In the genomic region with DNA sequence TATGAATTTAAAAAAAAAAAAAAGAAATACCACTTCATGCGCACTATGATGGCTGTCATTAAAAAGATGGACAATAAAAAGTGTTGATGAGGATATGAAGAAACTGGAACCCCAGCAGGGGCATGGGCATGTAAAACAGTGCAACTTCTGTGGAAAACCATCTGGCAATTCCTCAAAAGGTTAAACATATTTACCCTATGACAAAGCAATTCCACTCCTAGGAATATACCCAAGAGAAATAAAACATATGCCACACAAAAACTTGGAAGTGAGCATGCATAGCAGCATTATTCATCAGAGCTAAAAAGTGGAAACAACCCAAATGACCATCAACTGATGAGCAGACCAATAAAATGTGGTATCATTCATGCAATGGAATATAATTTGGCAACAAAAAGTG, we compare ENCODE assay signal across 17 cellular contexts. TPM values are rescaled to one million over a fixed set of nuclear protein-coding genes. Genes with fewer than 3 reads are reported as not detected.
A peak's percentile ranks its signal among the peaks of the same experiment; 100 is the strongest.
DNase-seq lines count a peak whose midpoint lies in the region; ATAC-seq, FAIRE-seq and TF ChIP-seq lines count a peak whose summit lies in the region.
"Had no signal": no experiment of that assay in that cellular context is flagged by ENCODE, and none has a peak within 500 bp of the region (broad histone marks: within the 10 kb centered on the region; RNA-seq: fewer than 3 reads in every experiment).

No MANE protein-coding gene starts in this region.

- H3K9ac ChIP-seq in liver (ENCODE audit: low read depth in 1 of 2, low read length in 2 of 2) (no peak overlapping the region), HepG2 (ENCODE audit: insufficient read depth, low read depth, low read length) (no peak overlapping the region), kidney (ENCODE audit: low read length in 2 of 2) (no peak overlapping the region)

- DNase-seq in HepG2 (ENCODE audit: low spot score) (no peak), amniotic stem cell (lab: John Stamatoyannopoulos, UW) (peak; percentile 49), fibroblast of villous mesenchyme (ENCODE audit: low read depth) (peak; percentile 85), NCI-H82 (lab: John Stamatoyannopoulos, UW) (no peak), kidney (no peak)
- DNase-seq in activated naive CD4-positive, alpha-beta T cell (lab: John Stamatoyannopoulos, UW): no peak
- DNase-seq: activated B cell treated with CpG ODN at 0.5 μM for 24 hours; activated CD8-positive, alpha-beta memory T cell treated with anti-CD3 and anti-CD28 coated beads, Interleukin-2, amount 50 U/mL, for 4 hours; Calu3; cortex of kidney had no signal

- H3K4me3 ChIP-seq in liver (ENCODE audit: low read depth in 1 of 3, low read length in 3 of 3): no peak overlapping the region
- no peak overlapping the region for H3K4me3 ChIP-seq in HepG2 (replicated peaks in 1 of 3; ENCODE audit: insufficient read depth in 1 of 3, low read depth in 2 of 3, low read length in 3 of 3)
- no peak overlapping the region for H3K4me3 ChIP-seq in fibroblast of villous mesenchyme (ENCODE audit: low read depth, low read length)
- no peak overlapping the region for H3K4me3 ChIP-seq in kidney (ENCODE audit: low read length in 2 of 2)

- POLR2A ChIA-PET in HepG2 (lab: Yijun Ruan, JAX): no interaction called here

- no peak for TF ChIP-seq EP300 in HepG2 (IDR thresholded peaks at IDR 0.05; ENCODE audit: low read depth in 2 of 2, low read length in 2 of 2)
- TF ChIP-seq EP300 in HepG2 (CRISPR knock-in tag; IDR thresholded peaks at IDR 0.05; ENCODE audit: borderline replicate concordance): no peak

- BruUV-seq in HepG2 (replicated peaks; lab: Mats Ljungman, UMichigan): no TSS peak

- H3K27ac ChIP-seq in liver (ENCODE audit: low read depth in 1 of 2, low read length in 2 of 2) (no peak overlapping the region), HepG2 (ENCODE audit: extremely low read length, insufficient read depth, low read length) (no peak overlapping the region), kidney (ENCODE audit: low read depth in 2 of 2, low read length in 2 of 2) (no peak overlapping the region)
- H3K27ac ChIP-seq: neutrophil had no signal

- FAIRE-seq in HepG2 (lab: Jason Lieb, UNC): no peak
- no peak for FAIRE-seq in kidney (lab: Jason Lieb, UNC)
- FAIRE-seq: A204.1 had no signal

- H2AFZ ChIP-seq in HepG2 (ENCODE audit: low read length): no peak overlapping the region

- no peak for TF ChIP-seq RAD21 in liver (IDR thresholded peaks at IDR 0.05)
- TF ChIP-seq RAD21 in HepG2 (CRISPR knock-in tag; IDR thresholded peaks at IDR 0.05): no peak

- CTCF ChIA-PET in HepG2 (lab: Yijun Ruan, JAX; ENCODE audit: low intra/inter-chr PET ratio, low total read pairs): no interaction called here

- H3K9me3 ChIP-seq in liver (ENCODE audit: control insufficient read depth in 4 of 4, low read length in 3 of 4): peaks cover 0 to 4% (median under 1%) of the 10 kb centered on the region in 4 donors
- no peaks in the 10 kb centered on the region for H3K9me3 ChIP-seq in HepG2 (ENCODE audit: low read length)
- H3K9me3 ChIP-seq in kidney (ENCODE audit: control insufficient read depth in 1 of 2, low read length in 2 of 2): peaks cover 0 to 2% of the 10 kb centered on the region in 2 donors

- in situ Hi-C loops in HepG2 (cut with HindIII; ENCODE audit: extremely low pct_ligation_motif_present, low pct_unique_long_range_greater_than_20kb): no loop called here

- H3K36me3 ChIP-seq in liver (ENCODE audit: control insufficient read depth in 4 of 4, insufficient read depth in 3 of 4, low read depth in 1 of 4, low read length in 3 of 4) (no peaks in the 10 kb centered on the region), HepG2 (replicated peaks in 1 of 2; ENCODE audit: control insufficient read depth in 1 of 2, insufficient read depth in 2 of 2, low read length in 2 of 2) (no peaks in the 10 kb centered on the region), kidney (ENCODE audit: control insufficient read depth in 1 of 2, insufficient read depth in 2 of 2, low read length in 2 of 2) (no peaks in the 10 kb centered on the region)
- H3K36me3 ChIP-seq: neutrophil had no signal

- H4K20me1 ChIP-seq in HepG2 (ENCODE audit: insufficient read depth, low read length): no peaks in the 10 kb centered on the region

- 100% methylated on average over 1 of the region's 1 CpG for whole genome bisulfite sequencing in liver
- 100% methylated on average over 1 of the region's 1 CpG for WGBS in HepG2 (ENCODE audit: low lambda C conversion rate)

- intact Hi-C loops in HepG2 (cut with micrococcal nuclease; ENCODE audit: unreplicated experiment): no loop called here
- intact Hi-C loops in kidney (cut with DNase I): no loop called here

- ATAC-seq in HepG2: no peak
- no peak for ATAC-seq in GM21381 (IDR thresholded peaks at IDR 0.05; ENCODE audit: unreplicated experiment)
- ATAC-seq: activated naive CD4-positive, alpha-beta T cell treated with anti-CD3 and anti-CD28 coated beads, Interleukin-2, amount 50 U/mL, for 72 hours; esophagus mucosa; HCT116 had no signal

- no peak for TF ChIP-seq POLR2A in HepG2 (IDR thresholded peaks at IDR 0.05; ENCODE audit: insufficient read depth in 1 of 2, low read depth in 2 of 2, low read length in 2 of 2)

- H3K4me1 ChIP-seq in liver (ENCODE audit: control insufficient read depth in 4 of 4, insufficient read depth in 4 of 4, low read length in 3 of 4) (peaks cover 0 to 2% (median 0%) of the 10 kb centered on the region in 4 donors), HepG2 (ENCODE audit: insufficient read depth, low read length) (no peaks in the 10 kb centered on the region), kidney (ENCODE audit: control insufficient read depth in 1 of 2, insufficient read depth in 1 of 2, low read depth in 1 of 2, low read length in 2 of 2) (peaks cover 0 to 4% of the 10 kb centered on the region in 2 donors)

- H3K4me2 ChIP-seq in HepG2 (ENCODE audit: low read depth, low read length): no peak overlapping the region

- no peak for TF ChIP-seq CTCF in liver (IDR thresholded peaks at IDR 0.05; ENCODE audit: low read depth, low read length, missing input control)
- no peak for TF ChIP-seq CTCF in HepG2 (CRISPR knock-in tag; IDR thresholded peaks at IDR 0.05)
- TF ChIP-seq CTCF in fibroblast of villous mesenchyme (IDR thresholded peaks at IDR 0.05; ENCODE audit: insufficient read depth, low read depth, low read length): no peak
- no peak for TF ChIP-seq CTCF in kidney (IDR thresholded peaks at IDR 0.05; ENCODE audit: borderline replicate concordance, extremely low read depth, insufficient read depth)

- no peaks in the 10 kb centered on the region for H3K79me2 ChIP-seq in HepG2 (ENCODE audit: insufficient read depth, low read length)

- H3K27me3 ChIP-seq in liver (ENCODE audit: control insufficient read depth in 4 of 4, insufficient read depth in 4 of 4, low read length in 3 of 4): no peaks in the 10 kb centered on the region
- peaks cover 7 to 16% of the 10 kb centered on the region in 2 experiments for H3K27me3 ChIP-seq in HepG2 (ENCODE audit: control insufficient read depth in 1 of 2, insufficient read depth in 2 of 2, low read length in 2 of 2)

TF ChIP-seq in liver, 16 proteins besides CTCF, POLR2A, EP300 and RAD21:
- no peak for TF ChIP-seq FOXA1 (IDR thresholded peaks at IDR 0.05)
- TF ChIP-seq HNF4A (conservative IDR thresholded peaks at IDR 0.05): no peak
- TF ChIP-seq NR2F2 (IDR thresholded peaks at IDR 0.05): peak; percentile 6

TF ChIP-seq in HepG2, 621 proteins besides CTCF, POLR2A, EP300 and RAD21 (continues in another document):
- TF ChIP-seq, protein P1, sequence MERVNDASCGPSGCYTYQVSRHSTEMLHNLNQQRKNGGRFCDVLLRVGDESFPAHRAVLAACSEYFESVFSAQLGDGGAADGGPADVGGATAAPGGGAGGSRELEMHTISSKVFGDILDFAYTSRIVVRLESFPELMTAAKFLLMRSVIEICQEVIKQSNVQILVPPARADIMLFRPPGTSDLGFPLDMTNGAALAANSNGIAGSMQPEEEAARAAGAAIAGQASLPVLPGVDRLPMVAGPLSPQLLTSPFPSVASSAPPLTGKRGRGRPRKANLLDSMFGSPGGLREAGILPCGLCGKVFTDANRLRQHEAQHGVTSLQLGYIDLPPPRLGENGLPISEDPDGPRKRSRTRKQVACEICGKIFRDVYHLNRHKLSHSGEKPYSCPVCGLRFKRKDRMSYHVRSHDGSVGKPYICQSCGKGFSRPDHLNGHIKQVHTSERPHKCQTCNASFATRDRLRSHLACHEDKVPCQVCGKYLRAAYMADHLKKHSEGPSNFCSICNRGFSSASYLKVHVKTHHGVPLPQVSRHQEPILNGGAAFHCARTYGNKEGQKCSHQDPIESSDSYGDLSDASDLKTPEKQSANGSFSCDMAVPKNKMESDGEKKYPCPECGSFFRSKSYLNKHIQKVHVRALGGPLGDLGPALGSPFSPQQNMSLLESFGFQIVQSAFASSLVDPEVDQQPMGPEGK (CRISPR knock-in tag; IDR thresholded peaks at IDR 0.05): no peak
- no peak for TF ChIP-seq MTA3 (CRISPR knock-in tag; IDR thresholded peaks at IDR 0.05)

RNA-seq across cellular contexts. Expression of a gene that starts 50.1 kb away (rescaled TPM):
- total RNA-seq in liver: 1 to 10 TPM; 5.4 to 7.4 TPM
- 10 to 100 TPM; 11.2 to 15.4 TPM for polyA plus RNA-seq in liver
- not detected in 2 replicates for total RNA-seq in HepG2 (2016; rRNA removed; fragmentation: Illumina TruSeq; extraction: Trizol)
- total RNA-seq in HepG2 (2016; cell fraction: cytosol; rRNA removed; fragmentation: Illumina TruSeq; extraction: Trizol; ENCODE audit: low read depth): not detected in 2 replicates
- not detected in 2 replicates for total RNA-seq in HepG2 (2016; cell fraction: insoluble cytoplasmic fraction; rRNA removed; fragmentation: Illumina TruSeq; extraction: Trizol)
- not detected in 2 replicates for total RNA-seq in HepG2 (2016; cell fraction: membrane; rRNA removed; fragmentation: Illumina TruSeq; extraction: Trizol)
- not detected in 2 replicates for total RNA-seq in HepG2 (2016; cell fraction: nucleus; rRNA removed; fragmentation: Illumina TruSeq; extraction: Trizol)
- polyA plus RNA-seq in HepG2 (2011; rRNA removed): 0.07 and 0.12 TPM in 2 replicates
- polyA plus RNA-seq in HepG2 (2011; cell fraction: cytosol; rRNA removed): not detected in 2 replicates
- 0.03 TPM in 1 of 2 replicates, not detected in the other for polyA plus RNA-seq in HepG2 (2011; cell fraction: nucleus; rRNA removed)
- 0.07 TPM in 1 of 2 replicates, not detected in the other for polyA plus RNA-seq in HepG2 (2012)
- polyA plus RNA-seq in HepG2 (2016; cell fraction: cytosol; fragmentation: Illumina TruSeq; extraction: Trizol; ENCODE audit: low read depth): not detected in 2 replicates
- polyA plus RNA-seq in HepG2 (2016; cell fraction: insoluble cytoplasmic fraction; fragmentation: Illumina TruSeq; extraction: Trizol; ENCODE audit: low read depth): not detected in 2 replicates
- polyA plus RNA-seq in HepG2 (2016; cell fraction: membrane; fragmentation: Illumina TruSeq; extraction: Trizol; ENCODE audit: low read depth): not detected in 2 replicates
- not detected in 2 replicates for polyA plus RNA-seq in HepG2 (2016; cell fraction: nucleus; fragmentation: Illumina TruSeq; extraction: Trizol; ENCODE audit: insufficient read depth, low read depth)
- 1.6 TPM in 1 of 2 replicates, not detected in the other for polyA minus RNA-seq in HepG2 (2011; rRNA and poly(A)+ RNA removed; ENCODE audit: low replicate concordance)
- polyA minus RNA-seq in HepG2 (2011; cell fraction: cytosol; rRNA and poly(A)+ RNA removed): not detected in 2 replicates
- polyA minus RNA-seq in HepG2 (2011; cell fraction: nucleus; rRNA and poly(A)+ RNA removed): not detected in 2 replicates
- 12.1 and 25.8 TPM in 2 replicates for total RNA-seq in fibroblast of villous mesenchyme
- 136 TPM for total RNA-seq in kidney
- 105 TPM for polyA plus RNA-seq in kidney (ENCODE audit: insufficient read depth, low read depth, low replicate concordance)
- total RNA-seq: Calu3 had no signal

Comparison
In these comparisons a context has a peak if more than half of its experiments do, and no peak if none do; other contexts are left out.
1. DNase-seq: peak in amniotic stem cell (single experiment) and fibroblast of villous mesenchyme (single experiment); none in HepG2 (single experiment), NCI-H82 (single experiment), activated naive CD4-positive, alpha-beta T cell (0 of 4) and kidney (single experiment).